In the genomic region with DNA sequence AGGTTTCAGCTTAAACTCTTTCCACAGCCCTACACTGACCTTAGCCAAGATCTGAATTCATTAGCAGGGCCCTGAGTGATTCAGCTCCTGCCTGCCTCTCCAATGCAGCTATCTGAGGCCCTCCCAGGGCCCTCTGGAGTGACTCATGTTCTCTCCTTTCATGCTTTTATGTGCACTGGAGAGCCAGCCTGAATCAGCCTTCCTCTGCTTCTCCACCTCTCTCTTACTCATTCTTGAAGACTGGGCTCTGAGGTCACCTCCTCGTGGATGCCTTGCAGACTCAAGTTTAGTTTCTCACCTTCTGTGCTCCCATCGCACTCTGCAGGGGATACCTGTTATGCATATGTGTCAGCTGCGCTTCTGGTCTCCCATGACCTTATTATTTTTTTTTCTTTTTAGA, we compare ENCODE assay signal across 8 cellular contexts. TPM values are rescaled to one million over a fixed set of nuclear protein-coding genes. Genes with fewer than 3 reads are reported as not detected.
DNase-seq lines count a peak whose midpoint lies in the region; ATAC-seq lines count a peak whose summit lies in the region.

No MANE protein-coding gene starts in this region.

- H3K4me1 ChIP-seq in esophagus (ENCODE audit: control insufficient read depth in 2 of 2, insufficient read depth in 2 of 2, low read length in 1 of 2): peaks cover 0 to 22% of the 10 kb centered on the region in 2 donors

- H3K9me3 ChIP-seq in esophagus (ENCODE audit: control insufficient read depth in 2 of 2, insufficient read depth in 1 of 2, low read depth in 1 of 2, low read length in 1 of 2): no peaks in the 10 kb centered on the region

- H3K4me3 ChIP-seq in esophagus (ENCODE audit: low read depth in 1 of 2, low read length in 2 of 2): no peak overlapping the region

- no peaks in the 10 kb centered on the region for H3K36me3 ChIP-seq in esophagus (ENCODE audit: control insufficient read depth in 2 of 2, insufficient read depth in 2 of 2, low read length in 1 of 2)

- ATAC-seq in HG02610 (IDR thresholded peaks at IDR 0.05; ENCODE audit: unreplicated experiment) (peak; percentile 31), GM19463 (IDR thresholded peaks at IDR 0.05; ENCODE audit: unreplicated experiment) (no peak), GM21528 (IDR thresholded peaks at IDR 0.05; ENCODE audit: low FRiP score, unreplicated experiment) (no peak), GM19452 (IDR thresholded peaks at IDR 0.05; ENCODE audit: unreplicated experiment) (no peak)

- DNase-seq in activated CD4-positive, alpha-beta T cell treated with anti-CD3 and anti-CD28 coated beads for 24 hours (ENCODE audit: low read depth in 2 of 2): peak; percentile 45 to 52
- peak; percentile 33 to 71 for DNase-seq in stimulated activated CD4-positive, alpha-beta T cell treated with anti-CD3 and anti-CD28 coated beads, Interleukin-4, amount 100 ng/mL, for 4 hours
- no peak for DNase-seq in midbrain (lab: John Stamatoyannopoulos, UW)

- 52 to 68% methylated on average over 3 of the region's 3 CpGs for WGBS in esophagus, 2 donors

- no peaks in the 10 kb centered on the region for H3K27me3 ChIP-seq in esophagus (ENCODE audit: control insufficient read depth in 1 of 2, insufficient read depth in 2 of 2, low read length in 2 of 2)

- peak overlapping the region; percentile 36 to 70 for H3K27ac ChIP-seq in esophagus (ENCODE audit: low read depth in 2 of 2, low read length in 1 of 2)

RNA-seq across cellular contexts. Expression of a gene that starts 3.1 kb away (rescaled TPM):
- 10 to 100 TPM; 39.8 to 40.2 TPM for polyA plus RNA-seq in esophagus
